2 cellular contexts compared by ENCODE assay signal in genomic region chr3:78645628-78646310, GRCh38.
TF ChIP-seq lines count a peak whose summit lies in the region.

No MANE protein-coding gene starts in this region.

TF ChIP-seq in HCT116, 20 proteins besides CTCF, POLR2A, EP300 and RAD21:
- TF ChIP-seq ZFX (IDR thresholded peaks at IDR 0.05) (no peak), CEBPB (IDR thresholded peaks at IDR 0.05; ENCODE audit: low read depth) (no peak), EGR1 (IDR thresholded peaks at IDR 0.05; ENCODE audit: low read depth) (no peak), SRF (IDR thresholded peaks at IDR 0.05; ENCODE audit: low read depth) (no peak), EZH2phosphoT487 (IDR thresholded peaks at IDR 0.05; ENCODE audit: borderline replicate concordance) (no peak), SP1 (IDR thresholded peaks at IDR 0.05; ENCODE audit: low read depth) (no peak), SIN3A (IDR thresholded peaks at IDR 0.05; ENCODE audit: low read depth) (no peak), YY1 (IDR thresholded peaks at IDR 0.05; ENCODE audit: extremely low read depth, insufficient replicate concordance, low read depth, low read length) (no peak), ATF3 (IDR thresholded peaks at IDR 0.05) (no peak), CBX3 (IDR thresholded peaks at IDR 0.05; ENCODE audit: low read depth) (no peak), ZNF274 (IDR thresholded peaks at IDR 0.05; ENCODE audit: low read depth, low read length) (no peak), TCF7L2 (IDR thresholded peaks at IDR 0.05; ENCODE audit: borderline replicate concordance, extremely low read depth, insufficient read depth, insufficient read length) (no peak), REST (IDR thresholded peaks at IDR 0.05; ENCODE audit: low read depth) (no peak), EZH2 (IDR thresholded peaks at IDR 0.05) (no peak), JUND (IDR thresholded peaks at IDR 0.05) (no peak), FOSL1 (IDR thresholded peaks at IDR 0.05; ENCODE audit: low read depth) (no peak), ZBTB33 (IDR thresholded peaks at IDR 0.05; ENCODE audit: extremely low read depth, insufficient replicate concordance, low read length) (no peak), MAX (IDR thresholded peaks at IDR 0.05) (no peak), ELF1 (IDR thresholded peaks at IDR 0.05; ENCODE audit: borderline replicate concordance, low read depth) (no peak), POLR2AphosphoS5 (IDR thresholded peaks at IDR 0.05; ENCODE audit: low read depth, low read length) (no peak)

TF ChIP-seq in SK-N-SH treated with all-trans-retinoic acid at 6 μM for 48 hours, 23 proteins besides CTCF, POLR2A, EP300 and RAD21:
- TF ChIP-seq ISL1 (CRISPR knock-in tag; IDR thresholded peaks at IDR 0.05) (no peak), TSHZ2 (CRISPR knock-in tag; IDR thresholded peaks at IDR 0.05) (no peak), ZNF70 (CRISPR knock-in tag; IDR thresholded peaks at IDR 0.05) (no peak), ZNF8 (CRISPR knock-in tag; IDR thresholded peaks at IDR 0.05) (no peak), CSDC2 (CRISPR knock-in tag; IDR thresholded peaks at IDR 0.05) (no peak)
